28 cellular contexts compared by ENCODE assay signal in the genomic region with DNA sequence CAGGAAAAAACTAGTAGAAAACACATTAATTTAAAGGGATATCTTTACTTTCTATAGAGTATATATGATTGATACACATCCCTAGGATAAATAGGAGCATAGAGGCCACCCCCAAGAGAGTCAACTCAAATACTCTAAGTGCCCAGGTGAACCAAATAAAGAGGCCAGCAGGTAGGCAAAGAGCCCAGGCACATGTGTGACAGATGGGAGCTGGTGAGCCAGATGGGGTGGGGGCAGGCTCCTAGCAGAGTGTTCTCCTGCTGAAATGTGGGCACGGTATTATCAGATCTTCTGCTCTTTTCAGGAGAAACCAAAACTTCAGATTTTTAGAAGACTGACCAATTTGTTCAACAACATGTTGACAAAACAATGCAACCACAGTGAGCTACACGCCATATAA.
"Had no signal": no experiment of that assay in that cellular context is flagged by ENCODE, and none has a peak within 500 bp of the region (broad histone marks: within the 10 kb centered on the region; RNA-seq: fewer than 3 reads in every experiment).

No MANE protein-coding gene starts in this region.

- H3K27me3 ChIP-seq: ascending aorta, breast epithelium, cardiac muscle cell, colonic mucosa, esophagus squamous epithelium, gastroesophageal sphincter, heart right ventricle, hepatocyte had no signal

- H3K4me3 ChIP-seq: ascending aorta, breast epithelium, cardiac muscle cell, colonic mucosa, esophagus squamous epithelium, gastroesophageal sphincter, heart right ventricle, hepatocyte had no signal

- DNase-seq: activated CD4-positive, alpha-beta memory T cell treated with anti-CD3 and anti-CD28 coated beads, Interleukin-2, amount 10 ng/mL, durations not matched to agents 7 days and 5 days; activated CD4-positive, alpha-beta T cell treated with anti-CD3 and anti-CD28 coated beads for 1 hour; activated CD4-positive, alpha-beta T cell treated with anti-CD3 and anti-CD28 coated beads for 4 hours; activated CD4-positive, alpha-beta T cell treated with anti-CD3 and anti-CD28 coated beads, Interleukin-2, amount 10 ng/mL, durations not matched to agents 7 days and 5 days; activated CD4-positive, alpha-beta T cell treated with anti-CD3 and anti-CD28 coated beads, Interleukin-2, amount 50 U/mL, for 4 hours; activated CD8-positive, alpha-beta memory T cell treated with anti-CD3 and anti-CD28 coated beads, Interleukin-2, amount 50 U/mL, for 48 hours; activated gamma-delta T cell; activated naive CD4-positive, alpha-beta T cell; activated naive CD4-positive, alpha-beta T cell treated with anti-CD3 and anti-CD28 coated beads, Interleukin-2, amount 10 ng/mL, durations not matched to agents 7 days and 5 days; activated naive CD8-positive, alpha-beta T cell treated with anti-CD3 and anti-CD28 coated beads, Interleukin-2, amount 10 ng/mL, durations not matched to agents 7 days and 5 days; activated T-cell treated with anti-CD3 and anti-CD28 coated beads for 4 hours; activated T-cell treated with anti-CD3 and anti-CD28 coated beads, Interleukin-2, amount 50 U/mL, for 24 hours; activated T-cell treated with anti-CD3 and anti-CD28 coated beads, Interleukin-2, amount 50 U/mL, for 72 hours; central memory CD4-positive, alpha-beta T cell; cerebellar nuclear complex; colonic mucosa; effector CD8-positive, alpha-beta T cell; esophagus squamous epithelium; foreskin melanocyte; heart right ventricle had no signal

- H3K9me3 ChIP-seq: ascending aorta, breast epithelium, colonic mucosa, esophagus squamous epithelium, gastroesophageal sphincter, heart right ventricle had no signal

- ATAC-seq: activated naive CD4-positive, alpha-beta T cell treated with anti-CD3 and anti-CD28 coated beads, Interleukin-2, amount 50 U/mL, for 72 hours; activated T-cell treated with anti-CD3 and anti-CD28 coated beads, Interleukin-2, amount 50 U/mL, for 72 hours; gastroesophageal sphincter; heart right ventricle; WTC11 had no signal

- H3K4me1 ChIP-seq: ascending aorta, breast epithelium, colonic mucosa, esophagus squamous epithelium, gastroesophageal sphincter, heart right ventricle had no signal

- H3K27ac ChIP-seq: ascending aorta, breast epithelium, cardiac muscle cell, colonic mucosa, epithelial cell of prostate, esophagus squamous epithelium, gastroesophageal sphincter, heart right ventricle, hepatocyte had no signal
